9 cellular contexts compared by ENCODE assay signal in genomic region chr6:159788276-159788675, GRCh38. TPM values are rescaled to one million over a fixed set of nuclear protein-coding genes. Genes with fewer than 3 reads are reported as not detected.
DNase-seq lines count a peak whose midpoint lies in the region; ATAC-seq and TF ChIP-seq lines count a peak whose summit lies in the region.
"Had no signal": no experiment of that assay in that cellular context is flagged by ENCODE, and none has a peak within 500 bp of the region (broad histone marks: within the 10 kb centered on the region; RNA-seq: fewer than 3 reads in every experiment).

No MANE protein-coding gene starts in this region.

- no peaks in the 10 kb centered on the region for H3K9me3 ChIP-seq in HEK293 (ENCODE audit: control insufficient read depth, insufficient read depth, low read depth, low read length)
- H3K9me3 ChIP-seq in skeletal muscle satellite cell (replicated peaks; ENCODE audit: low read length): no peaks in the 10 kb centered on the region

- peak; percentile 12 to 19 for DNase-seq in activated CD4-positive, alpha-beta T cell treated with anti-CD3 and anti-CD28 coated beads, Interleukin-2, amount 50 U/mL, for 48 hours
- no peak for DNase-seq in fibroblast of villous mesenchyme (ENCODE audit: low read depth)
- DNase-seq in NCI-H774 (lab: John Stamatoyannopoulos, UW): no peak
- no peak for DNase-seq in UCSD-AML1 (lab: John Stamatoyannopoulos, UW; ENCODE audit: unreplicated experiment)

- peak overlapping the region; percentile 96 for H3K9ac ChIP-seq in skeletal muscle satellite cell (ENCODE audit: low read depth, low read length)

- H3K27me3 ChIP-seq in skeletal muscle satellite cell (ENCODE audit: control insufficient read depth, insufficient read depth, low read length): no peaks in the 10 kb centered on the region

- H3K4me3 ChIP-seq in HEK293 (ENCODE audit: low read depth, low read length): peak overlapping the region; percentile 98
- H3K4me3 ChIP-seq in fibroblast of villous mesenchyme (ENCODE audit: low read depth, low read length): peak overlapping the region; percentile 94
- peak overlapping the region; percentile 93 for H3K4me3 ChIP-seq in skeletal muscle satellite cell (ENCODE audit: low read length)

- peak overlapping the region; percentile 92 for H3K4me2 ChIP-seq in skeletal muscle satellite cell (ENCODE audit: low read length)

- peaks cover 31 to 74% of the 10 kb centered on the region in 2 experiments for H3K36me3 ChIP-seq in HEK293 (ENCODE audit: control insufficient read depth in 2 of 2, insufficient read depth in 1 of 2, low read length in 2 of 2)
- H3K36me3 ChIP-seq in skeletal muscle satellite cell (ENCODE audit: insufficient read depth, low read length): peaks cover 39% of the 10 kb centered on the region

- H3K27ac ChIP-seq in HEK293 (ENCODE audit: extremely low read depth, low read depth, low read length): no peak overlapping the region

- H3K4me1 ChIP-seq in HEK293 (ENCODE audit: control insufficient read depth, insufficient read depth, low read length): peaks cover 8% of the 10 kb centered on the region
- peaks cover 34% of the 10 kb centered on the region for H3K4me1 ChIP-seq in skeletal muscle satellite cell (ENCODE audit: control insufficient read depth, insufficient read depth, low read length)

- CTCF ChIA-PET in HEK293 (lab: Yijun Ruan, JAX): interaction anchor here (0.7 to 2.3 kb wide), 5 partner anchors 11 to 614 kb away, joined by 3 to 17 read pairs (median 3); no protein-coding TSS in a partner anchor

- ATAC-seq in HG02763 (IDR thresholded peaks at IDR 0.05; ENCODE audit: unreplicated experiment): no peak
- ATAC-seq in HG03135 (IDR thresholded peaks at IDR 0.05; ENCODE audit: unreplicated experiment): no peak

- TF ChIP-seq CTCF in HEK293 (tag by site-specific recombination; IDR thresholded peaks at IDR 0.05) (no peak), fibroblast of villous mesenchyme (IDR thresholded peaks at IDR 0.05; ENCODE audit: insufficient read depth, low read depth, low read length) (no peak)

- POLR2A ChIA-PET in HEK293 (lab: Yijun Ruan, JAX): interaction anchor here (0.7 to 4.2 kb wide), 8 partner anchors 8 to 95 kb away, joined by 3 to 115 read pairs (median 21); partner anchors contain the start of genes ACAT2, SOD2 and WTAP

TF ChIP-seq in HEK293, 187 proteins besides CTCF, POLR2A, EP300 and RAD21:
- TF ChIP-seq SCRT1 (tag by site-specific recombination; IDR thresholded peaks at IDR 0.05; ENCODE audit: borderline replicate concordance): peak; percentile 62; the same call in 1 of the 2 replicates
- TF ChIP-seq GLI4 (tag by site-specific recombination; IDR thresholded peaks at IDR 0.05): no peak
- peak; percentile 24; the same call in 1 of the 2 replicates for TF ChIP-seq ZFP69B (tag by site-specific recombination; IDR thresholded peaks at IDR 0.05)
- TF ChIP-seq SCRT2 (tag by site-specific recombination; IDR thresholded peaks at IDR 0.05): peak; percentile 59; the same call in 1 of the 2 replicates
TF ChIP-seq in HEK293: peak in this region for 3.

RNA-seq across cellular contexts. Expression of gene TCP1, which starts 1.1 kb away (rescaled TPM):
- total RNA-seq in fibroblast of villous mesenchyme: 219 and 285 TPM in 2 replicates
- total RNA-seq in skeletal muscle satellite cell (2012; rRNA removed): 290 and 301 TPM in 2 replicates

RNA-seq across cellular contexts. Expression of gene MRPL18, which starts 2.0 kb away (rescaled TPM):
- 97.3 and 107 TPM in 2 replicates for total RNA-seq in fibroblast of villous mesenchyme
- total RNA-seq in skeletal muscle satellite cell (2012; rRNA removed): 87.7 and 89.8 TPM in 2 replicates

RNA-seq across cellular contexts. Expression of gene PNLDC1, which starts 11.8 kb away (rescaled TPM):
- total RNA-seq in fibroblast of villous mesenchyme: 0.32 TPM in 1 of 2 replicates, not detected in the other
- not detected in 2 replicates for total RNA-seq in skeletal muscle satellite cell (2012; rRNA removed)
- total RNA-seq: LHCN-M2 had no signal

RNA-seq across cellular contexts. Expression of gene ACAT2, which starts 26.4 kb away (rescaled TPM):
- 115 and 119 TPM in 2 replicates for total RNA-seq in fibroblast of villous mesenchyme
- 14.6 and 26.6 TPM in 2 replicates for total RNA-seq in skeletal muscle satellite cell (2012; rRNA removed)

Comparison
In these comparisons a context has a peak if more than half of its experiments do, and no peak if none do; other contexts are left out.
1. DNase-seq: peak in activated CD4-positive, alpha-beta T cell treated with anti-CD3 and anti-CD28 coated beads, Interleukin-2, amount 50 U/mL, for 48 hours (2 of 2); none in fibroblast of villous mesenchyme (single experiment), NCI-H774 (single experiment) and UCSD-AML1 (single experiment).
2. Peak in every context shown above with its lines, with median percentiles within 50 percentile points of each other: H3K4me3 ChIP-seq.